Comparison of ENCODE assay signal across 37 cellular contexts in genomic region chr15:55869660-55870059, GRCh38.
"Had no signal": no experiment of that assay in that cellular context is flagged by ENCODE, and none has a peak within 500 bp of the region (broad histone marks: within the 10 kb centered on the region; RNA-seq: fewer than 3 reads in every experiment).

No MANE protein-coding gene starts in this region.

- FAIRE-seq: bronchial epithelial cell, TTC549 had no signal

- H3K27ac ChIP-seq: ascending aorta, cardiac muscle cell, VCaP had no signal

- ATAC-seq: activated CD8-positive, alpha-beta T cell treated with anti-CD3 and anti-CD28 coated beads for 36 hours; activated naive CD8-positive, alpha-beta T cell treated with anti-CD3 and anti-CD28 coated beads, Interleukin-2, amount 50 U/mL, for 24 hours; activated T-cell treated with anti-CD3 and anti-CD28 coated beads, Interleukin-2, amount 50 U/mL, for 4 hours; activated T-cell treated with anti-CD3 and anti-CD28 coated beads, Interleukin-2, amount 50 U/mL, for 72 hours; activated T-helper 17 cell treated with anti-CD3 and anti-CD28 coated beads, Interleukin-2, amount 50 U/mL, for 72 hours had no signal

- H3K9me3 ChIP-seq: ascending aorta had no signal

- H3K27me3 ChIP-seq: ascending aorta, cardiac muscle cell had no signal

- H3K36me3 Mint-ChIP-seq: activated CD4-positive, alpha-beta memory T cell treated with anti-CD3 and anti-CD28 coated beads for 36 hours; activated naive CD4-positive, alpha-beta T cell treated with anti-CD3 and anti-CD28 coated beads, Interleukin-2, amount 50 U/mL, for 24 hours; activated naive CD8-positive, alpha-beta T cell; brain had no signal

- DNase-seq: activated B cell treated with CpG ODN at 0.5 μM for 24 hours; activated CD4-positive, alpha-beta memory T cell treated with anti-CD3 and anti-CD28 coated beads for 36 hours; activated CD4-positive, alpha-beta T cell treated with anti-CD3 and anti-CD28 coated beads for 4 hours; activated CD4-positive, alpha-beta T cell treated with anti-CD3 and anti-CD28 coated beads, Interleukin-2, amount 10 ng/mL, durations not matched to agents 24 days and 14 days; activated CD4-positive, alpha-beta T cell treated with anti-CD3 and anti-CD28 coated beads, Interleukin-2, amount 50 U/mL, for 1 hour; activated CD4-positive, alpha-beta T cell treated with anti-CD3 and anti-CD28 coated beads, Interleukin-2, amount 50 U/mL, for 4 hours; activated CD4-positive, CD25-positive, alpha-beta regulatory T cell treated with anti-CD3 and anti-CD28 coated beads, Interleukin-2, amount 50 U/mL, for 72 hours; activated CD8-positive, alpha-beta memory T cell treated with anti-CD3 and anti-CD28 coated beads, Interleukin-2, amount 50 U/mL, for 4 hours; activated CD8-positive, alpha-beta T cell treated with anti-CD3 and anti-CD28 coated beads for 36 hours; activated effector memory CD4-positive, alpha-beta T cell treated with anti-CD3 and anti-CD28 coated beads, Interleukin-2, amount 50 U/mL, for 16 hours; activated gamma-delta T cell treated with Interleukin-2 at 50 U/mL for 16 hours; activated naive CD4-positive, alpha-beta T cell; activated naive CD4-positive, alpha-beta T cell treated with anti-CD3 and anti-CD28 coated beads for 36 hours; activated naive CD8-positive, alpha-beta T cell treated with anti-CD3 and anti-CD28 coated beads, Interleukin-2, amount 10 ng/mL, durations not matched to agents 7 days and 5 days; activated naive CD8-positive, alpha-beta T cell treated with anti-CD3 and anti-CD28 coated beads, Interleukin-2, amount 50 U/mL, for 24 hours; activated T-cell treated with anti-CD3 and anti-CD28 coated beads for 4 hours; activated T-cell treated with anti-CD3 and anti-CD28 coated beads, Interleukin-2, amount 50 U/mL, for 1 hour; activated T-cell treated with anti-CD3 and anti-CD28 coated beads, Interleukin-2, amount 50 U/mL, for 4 hours; activated T-cell treated with anti-CD3 and anti-CD28 coated beads, Interleukin-2, amount 50 U/mL, for 72 hours; amygdala; anterior cingulate cortex; caudate nucleus; T-helper 1 cell; T-helper 2 cell; T-helper 9 cell had no signal

- H3K4me3 ChIP-seq: ascending aorta, cardiac muscle cell had no signal

- H3K4me3 Mint-ChIP-seq: activated B cell treated with CpG ODN at 0.5 μM for 24 hours; activated CD4-positive, alpha-beta memory T cell treated with anti-CD3 and anti-CD28 coated beads for 36 hours; activated CD4-positive, alpha-beta T cell treated with anti-CD3 and anti-CD28 coated beads, Interleukin-2, amount 10 ng/mL, durations not matched to agents 24 days and 14 days; activated CD8-positive, alpha-beta T cell treated with anti-CD3 and anti-CD28 coated beads for 36 hours; activated naive CD4-positive, alpha-beta T cell treated with anti-CD3 and anti-CD28 coated beads for 36 hours; activated naive CD4-positive, alpha-beta T cell treated with anti-CD3 and anti-CD28 coated beads, Interleukin-2, amount 50 U/mL, for 24 hours; activated naive CD8-positive, alpha-beta T cell; activated naive CD8-positive, alpha-beta T cell treated with anti-CD3 and anti-CD28 coated beads, Interleukin-2, amount 10 ng/mL, durations not matched to agents 7 days and 5 days; activated naive CD8-positive, alpha-beta T cell treated with anti-CD3 and anti-CD28 coated beads, Interleukin-2, amount 50 U/mL, for 24 hours; activated T-cell treated with anti-CD3 and anti-CD28 coated beads, Interleukin-2, amount 50 U/mL, for 4 hours; activated T-cell treated with anti-CD3 and anti-CD28 coated beads, Interleukin-2, amount 50 U/mL, for 72 hours; activated T-helper 1 cell treated with anti-CD3 and anti-CD28 coated beads, Interleukin-12 subunit alpha, Interleukin-12 subunit beta, Interleukin-2, Interleukin-4 antibody, amounts not matched to agents 30 ng/mL and 10 ng/mL and 1 ng/mL, durations not matched to agents 14 hours and 24 hours and 36 hours; activated T-helper 17 cell treated with anti-CD3 and anti-CD28 coated beads, Interleukin-2, amount 50 U/mL, for 72 hours; brain; T-helper 1 cell treated with Interleukin-12 subunit alpha and Interleukin-12 subunit beta and Interleukin-4 antibody, amounts not matched to agents 30 μg/mL and 1 μg/mL, for 36 hours; T-helper 2 cell treated with Interferon-gamma antibody and Interleukin-4, amounts not matched to agents 5 μg/mL and 100 μg/mL, for 36 hours had no signal

- H3K4me1 Mint-ChIP-seq: activated B cell treated with CpG ODN at 0.5 μM for 24 hours; activated naive CD8-positive, alpha-beta T cell treated with anti-CD3 and anti-CD28 coated beads, Interleukin-2, amount 10 ng/mL, durations not matched to agents 7 days and 5 days; activated naive CD8-positive, alpha-beta T cell treated with anti-CD3 and anti-CD28 coated beads, Interleukin-2, amount 50 U/mL, for 24 hours; activated T-helper 17 cell treated with anti-CD3 and anti-CD28 coated beads, Interleukin-2, amount 50 U/mL, for 72 hours had no signal

- H3K27me3 Mint-ChIP-seq: activated B cell treated with CpG ODN at 0.5 μM for 24 hours; activated CD4-positive, alpha-beta memory T cell treated with anti-CD3 and anti-CD28 coated beads for 36 hours; activated CD4-positive, alpha-beta T cell treated with anti-CD3 and anti-CD28 coated beads, Interleukin-2, amount 10 ng/mL, durations not matched to agents 24 days and 14 days; activated CD8-positive, alpha-beta T cell treated with anti-CD3 and anti-CD28 coated beads for 36 hours; activated naive CD4-positive, alpha-beta T cell treated with anti-CD3 and anti-CD28 coated beads, Interleukin-2, amount 50 U/mL, for 24 hours; activated naive CD8-positive, alpha-beta T cell; activated naive CD8-positive, alpha-beta T cell treated with anti-CD3 and anti-CD28 coated beads, Interleukin-2, amount 10 ng/mL, durations not matched to agents 7 days and 5 days; activated naive CD8-positive, alpha-beta T cell treated with anti-CD3 and anti-CD28 coated beads, Interleukin-2, amount 50 U/mL, for 24 hours; activated T-helper 17 cell treated with anti-CD3 and anti-CD28 coated beads, Interleukin-2, amount 50 U/mL, for 72 hours had no signal

- H3K27ac Mint-ChIP-seq: activated B cell treated with CpG ODN at 0.5 μM for 24 hours; activated CD4-positive, alpha-beta memory T cell treated with anti-CD3 and anti-CD28 coated beads for 36 hours; activated CD4-positive, alpha-beta T cell treated with anti-CD3 and anti-CD28 coated beads, Interleukin-2, amount 10 ng/mL, durations not matched to agents 24 days and 14 days; activated CD8-positive, alpha-beta T cell treated with anti-CD3 and anti-CD28 coated beads for 36 hours; activated naive CD4-positive, alpha-beta T cell treated with anti-CD3 and anti-CD28 coated beads for 36 hours; activated naive CD4-positive, alpha-beta T cell treated with anti-CD3 and anti-CD28 coated beads, Interleukin-2, amount 50 U/mL, for 24 hours; activated naive CD8-positive, alpha-beta T cell; activated naive CD8-positive, alpha-beta T cell treated with anti-CD3 and anti-CD28 coated beads, Interleukin-2, amount 10 ng/mL, durations not matched to agents 7 days and 5 days; activated naive CD8-positive, alpha-beta T cell treated with anti-CD3 and anti-CD28 coated beads, Interleukin-2, amount 50 U/mL, for 24 hours; activated T-cell treated with anti-CD3 and anti-CD28 coated beads, Interleukin-2, amount 50 U/mL, for 72 hours; activated T-helper 1 cell treated with anti-CD3 and anti-CD28 coated beads, Interleukin-12 subunit alpha, Interleukin-12 subunit beta, Interleukin-2, Interleukin-4 antibody, amounts not matched to agents 30 ng/mL and 10 ng/mL and 1 ng/mL, durations not matched to agents 14 hours and 24 hours and 36 hours; activated T-helper 17 cell treated with anti-CD3 and anti-CD28 coated beads, Interleukin-2, amount 50 U/mL, for 72 hours; brain; T-helper 1 cell treated with Interleukin-12 subunit alpha and Interleukin-12 subunit beta and Interleukin-4 antibody, amounts not matched to agents 30 μg/mL and 1 μg/mL, for 36 hours; T-helper 2 cell treated with Interferon-gamma antibody and Interleukin-4, amounts not matched to agents 5 μg/mL and 100 μg/mL, for 36 hours had no signal

- H3K36me3 ChIP-seq: ascending aorta, cardiac muscle cell had no signal

- H3K9me3 Mint-ChIP-seq: activated B cell treated with CpG ODN at 0.5 μM for 24 hours; activated CD4-positive, alpha-beta memory T cell treated with anti-CD3 and anti-CD28 coated beads for 36 hours; activated CD4-positive, alpha-beta T cell treated with anti-CD3 and anti-CD28 coated beads, Interleukin-2, amount 10 ng/mL, durations not matched to agents 24 days and 14 days; activated CD8-positive, alpha-beta T cell treated with anti-CD3 and anti-CD28 coated beads for 36 hours; activated naive CD4-positive, alpha-beta T cell treated with anti-CD3 and anti-CD28 coated beads for 36 hours; activated naive CD4-positive, alpha-beta T cell treated with anti-CD3 and anti-CD28 coated beads, Interleukin-2, amount 50 U/mL, for 24 hours; activated naive CD8-positive, alpha-beta T cell treated with anti-CD3 and anti-CD28 coated beads, Interleukin-2, amount 10 ng/mL, durations not matched to agents 7 days and 5 days; activated naive CD8-positive, alpha-beta T cell treated with anti-CD3 and anti-CD28 coated beads, Interleukin-2, amount 50 U/mL, for 24 hours; activated T-cell treated with anti-CD3 and anti-CD28 coated beads, Interleukin-2, amount 50 U/mL, for 4 hours; activated T-cell treated with anti-CD3 and anti-CD28 coated beads, Interleukin-2, amount 50 U/mL, for 72 hours; activated T-helper 1 cell treated with anti-CD3 and anti-CD28 coated beads, Interleukin-12 subunit alpha, Interleukin-12 subunit beta, Interleukin-2, Interleukin-4 antibody, amounts not matched to agents 30 ng/mL and 10 ng/mL and 1 ng/mL, durations not matched to agents 14 hours and 24 hours and 36 hours; activated T-helper 17 cell treated with anti-CD3 and anti-CD28 coated beads, Interleukin-2, amount 50 U/mL, for 72 hours; brain; T-helper 1 cell treated with Interleukin-12 subunit alpha and Interleukin-12 subunit beta and Interleukin-4 antibody, amounts not matched to agents 30 μg/mL and 1 μg/mL, for 36 hours; T-helper 2 cell treated with Interferon-gamma antibody and Interleukin-4, amounts not matched to agents 5 μg/mL and 100 μg/mL, for 36 hours had no signal
